Comparison of ENCODE assay signal across 23 cellular contexts in the genomic region with DNA sequence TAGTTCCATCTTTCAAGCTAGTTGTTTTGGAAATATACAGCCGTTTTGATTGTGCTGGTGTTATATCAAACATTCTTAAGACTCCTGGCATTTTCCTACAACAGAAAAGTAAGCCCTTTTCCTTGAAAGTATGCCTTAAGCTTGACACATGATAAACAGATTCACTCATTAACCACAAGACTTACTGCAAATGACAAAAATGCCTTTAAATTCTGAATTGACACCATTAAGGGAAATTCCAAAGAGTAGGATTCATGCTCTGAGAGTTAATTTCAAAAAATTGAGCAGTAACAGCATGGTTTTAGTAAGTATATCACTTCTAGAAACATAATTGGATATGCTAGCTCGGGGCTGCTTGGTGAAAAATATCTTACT. TPM values are rescaled to one million over a fixed set of nuclear protein-coding genes. Genes with fewer than 3 reads are reported as not detected.
A peak's percentile ranks its signal among the peaks of the same experiment; 100 is the strongest.
DNase-seq lines count a peak whose midpoint lies in the region; ATAC-seq and TF ChIP-seq lines count a peak whose summit lies in the region.
"Had no signal": no experiment of that assay in that cellular context is flagged by ENCODE, and none has a peak within 500 bp of the region (broad histone marks: within the 10 kb centered on the region; RNA-seq: fewer than 3 reads in every experiment).

No MANE protein-coding gene starts in this region.

- peaks cover 4% of the 10 kb centered on the region for H3K36me3 Mint-ChIP-seq in natural killer cell treated with Interleukin-12 subunit alpha and Interleukin-12 subunit beta and Interleukin-15 and Interleukin-18, amount 100 ng/mL, for 72 hours
- no peaks in the 10 kb centered on the region for H3K36me3 Mint-ChIP-seq in natural killer cell
- peaks cover 4% of the 10 kb centered on the region for H3K36me3 Mint-ChIP-seq in chondrocyte (ENCODE audit: low read depth)
- peaks cover 66% of the 10 kb centered on the region for H3K36me3 Mint-ChIP-seq in stimulated activated effector memory CD8-positive, alpha-beta T cell treated with anti-CD3 and anti-CD28 coated beads, Interleukin-12 subunit alpha, Interleukin-12 subunit beta, amount 100 ng/mL, for 72 hours
- peaks cover 5% of the 10 kb centered on the region for H3K36me3 Mint-ChIP-seq in T-cell
- peaks cover 15% of the 10 kb centered on the region for H3K36me3 Mint-ChIP-seq in activated T-helper 1 cell treated with anti-CD3 and anti-CD28 coated beads, Interleukin-12 subunit alpha, Interleukin-12 subunit beta, Interleukin-2, Interleukin-4 antibody, amounts not matched to agents 30 ng/mL and 10 ng/mL and 1 ng/mL, durations not matched to agents 14 hours and 24 hours and 36 hours (ENCODE audit: low read depth)

- no peaks in the 10 kb centered on the region for H3K9me3 Mint-ChIP-seq in natural killer cell treated with Interleukin-12 subunit alpha and Interleukin-12 subunit beta and Interleukin-15 and Interleukin-18, amount 100 ng/mL, for 72 hours
- H3K9me3 Mint-ChIP-seq in natural killer cell (no peaks in the 10 kb centered on the region), chondrocyte (ENCODE audit: low read depth) (no peaks in the 10 kb centered on the region), T-cell (no peaks in the 10 kb centered on the region)
- no peaks in the 10 kb centered on the region for H3K9me3 Mint-ChIP-seq in stimulated activated effector memory CD8-positive, alpha-beta T cell treated with anti-CD3 and anti-CD28 coated beads, Interleukin-12 subunit alpha, Interleukin-12 subunit beta, amount 100 ng/mL, for 72 hours
- no peaks in the 10 kb centered on the region for H3K9me3 Mint-ChIP-seq in activated T-helper 1 cell treated with anti-CD3 and anti-CD28 coated beads, Interleukin-12 subunit alpha, Interleukin-12 subunit beta, Interleukin-2, Interleukin-4 antibody, amounts not matched to agents 30 ng/mL and 10 ng/mL and 1 ng/mL, durations not matched to agents 14 hours and 24 hours and 36 hours
- H3K9me3 Mint-ChIP-seq: CD8-positive, alpha-beta T cell; naive thymus-derived CD4-positive, alpha-beta T cell; stimulated activated naive CD8-positive, alpha-beta T cell treated with anti-CD3 and anti-CD28 coated beads, Interleukin-15, Interleukin-2, amounts not matched to agents 100 ng/mL and 50 ng/mL, for 24 hours had no signal

- no peaks in the 10 kb centered on the region for H3K27me3 Mint-ChIP-seq in natural killer cell treated with Interleukin-12 subunit alpha and Interleukin-12 subunit beta and Interleukin-15 and Interleukin-18, amount 100 ng/mL, for 72 hours
- H3K27me3 Mint-ChIP-seq in natural killer cell (ENCODE audit: low read depth in 2 of 2) = no peaks in the 10 kb centered on the region
- no peaks in the 10 kb centered on the region for H3K27me3 Mint-ChIP-seq in chondrocyte (ENCODE audit: low read depth)
- no peaks in the 10 kb centered on the region for H3K27me3 Mint-ChIP-seq in T-cell
- H3K27me3 Mint-ChIP-seq in activated T-helper 1 cell treated with anti-CD3 and anti-CD28 coated beads, Interleukin-12 subunit alpha, Interleukin-12 subunit beta, Interleukin-2, Interleukin-4 antibody, amounts not matched to agents 30 ng/mL and 10 ng/mL and 1 ng/mL, durations not matched to agents 14 hours and 24 hours and 36 hours (ENCODE audit: insufficient read depth) = no peaks in the 10 kb centered on the region
- H3K27me3 Mint-ChIP-seq: naive thymus-derived CD4-positive, alpha-beta T cell; stimulated activated naive CD8-positive, alpha-beta T cell treated with anti-CD3 and anti-CD28 coated beads, Interleukin-15, Interleukin-2, amounts not matched to agents 100 ng/mL and 50 ng/mL, for 24 hours had no signal

- no peak for DNase-seq in natural killer cell treated with Interleukin-12 subunit alpha and Interleukin-12 subunit beta and Interleukin-15 and Interleukin-18, amount 100 ng/mL, for 72 hours (ENCODE audit: low spot score)
- DNase-seq in natural killer cell (no peak), M059J (ENCODE audit: low read depth) (peak; percentile 42), chondrocyte (ENCODE audit: low spot score) (no peak), T-cell (no peak)
- DNase-seq in stimulated activated effector memory CD8-positive, alpha-beta T cell treated with anti-CD3 and anti-CD28 coated beads, Interleukin-12 subunit alpha, Interleukin-12 subunit beta, amount 100 ng/mL, for 72 hours (ENCODE audit: low spot score in 2 of 2) = no peak
- DNase-seq in activated T-helper 1 cell treated with anti-CD3 and anti-CD28 coated beads, Interleukin-12 subunit alpha, Interleukin-12 subunit beta, Interleukin-2, Interleukin-4 antibody, amounts not matched to agents 30 ng/mL and 10 ng/mL and 1 ng/mL, durations not matched to agents 14 hours and 24 hours and 36 hours (ENCODE audit: low spot score) = no peak
- DNase-seq: activated CD4-positive, alpha-beta T cell treated with anti-CD3 and anti-CD28 coated beads for 4 hours; activated naive CD4-positive, alpha-beta T cell treated with anti-CD3 and anti-CD28 coated beads, Interleukin-2, amount 50 U/mL, for 16 hours; aorta; CD8-positive, alpha-beta T cell; cerebellar nuclear complex; effector memory CD4-positive, alpha-beta T cell; left cardiac atrium; NCI-H1105; NCI-H2107; posterior cingulate gyrus; RPMI8226; tibial artery had no signal

- H3K27ac Mint-ChIP-seq in natural killer cell treated with Interleukin-12 subunit alpha and Interleukin-12 subunit beta and Interleukin-15 and Interleukin-18, amount 100 ng/mL, for 72 hours = peak overlapping the region; percentile 13 to 23
- H3K27ac Mint-ChIP-seq in natural killer cell (no peak overlapping the region), chondrocyte (ENCODE audit: unreplicated experiment) (no peak overlapping the region), T-cell (no peak overlapping the region)
- H3K27ac Mint-ChIP-seq in stimulated activated effector memory CD8-positive, alpha-beta T cell treated with anti-CD3 and anti-CD28 coated beads, Interleukin-12 subunit alpha, Interleukin-12 subunit beta, amount 100 ng/mL, for 72 hours = peak overlapping the region; percentile 72
- no peak overlapping the region for H3K27ac Mint-ChIP-seq in activated T-helper 1 cell treated with anti-CD3 and anti-CD28 coated beads, Interleukin-12 subunit alpha, Interleukin-12 subunit beta, Interleukin-2, Interleukin-4 antibody, amounts not matched to agents 30 ng/mL and 10 ng/mL and 1 ng/mL, durations not matched to agents 14 hours and 24 hours and 36 hours
- H3K27ac Mint-ChIP-seq: CD8-positive, alpha-beta T cell; stimulated activated naive CD8-positive, alpha-beta T cell treated with anti-CD3 and anti-CD28 coated beads, Interleukin-15, Interleukin-2, amounts not matched to agents 100 ng/mL and 50 ng/mL, for 24 hours had no signal

- ATAC-seq in natural killer cell treated with Interleukin-12 subunit alpha and Interleukin-12 subunit beta and Interleukin-15 and Interleukin-18, amount 100 ng/mL, for 72 hours = no peak
- ATAC-seq in natural killer cell (no peak), T-cell (replicated peaks in 1 of 4) (no peak), HG02571 (IDR thresholded peaks at IDR 0.05; ENCODE audit: unreplicated experiment) (no peak)
- ATAC-seq in stimulated activated effector memory CD8-positive, alpha-beta T cell treated with anti-CD3 and anti-CD28 coated beads, Interleukin-12 subunit alpha, Interleukin-12 subunit beta, amount 100 ng/mL, for 72 hours = no peak
- ATAC-seq: left cardiac atrium; naive thymus-derived CD4-positive, alpha-beta T cell had no signal

- H3K4me1 Mint-ChIP-seq in natural killer cell treated with Interleukin-12 subunit alpha and Interleukin-12 subunit beta and Interleukin-15 and Interleukin-18, amount 100 ng/mL, for 72 hours (ENCODE audit: low read depth in 2 of 2) = no peaks in the 10 kb centered on the region
- H3K4me1 Mint-ChIP-seq in natural killer cell (no peaks in the 10 kb centered on the region), chondrocyte (ENCODE audit: low read depth) (peaks cover 4% of the 10 kb centered on the region), T-cell (peaks cover 0 to 2% (median 0%) of the 10 kb centered on the region in 3 donors)
- H3K4me1 Mint-ChIP-seq in stimulated activated effector memory CD8-positive, alpha-beta T cell treated with anti-CD3 and anti-CD28 coated beads, Interleukin-12 subunit alpha, Interleukin-12 subunit beta, amount 100 ng/mL, for 72 hours = peaks cover 12% of the 10 kb centered on the region
- H3K4me1 Mint-ChIP-seq in activated T-helper 1 cell treated with anti-CD3 and anti-CD28 coated beads, Interleukin-12 subunit alpha, Interleukin-12 subunit beta, Interleukin-2, Interleukin-4 antibody, amounts not matched to agents 30 ng/mL and 10 ng/mL and 1 ng/mL, durations not matched to agents 14 hours and 24 hours and 36 hours (ENCODE audit: low read depth) = peaks cover 23% of the 10 kb centered on the region

- TF ChIP-seq CTCF in natural killer cell (IDR thresholded peaks at IDR 0.05) (no peak), chondrocyte (IDR thresholded peaks at IDR 0.05) (peak; percentile 45)

- POLR2A ChIA-PET in T-cell (lab: Charles Lee) = interaction anchor here in 1 of 2 donors (0.6 kb wide), 1 partner anchor 982 kb away, joined by 3 read pairs; no protein-coding TSS in a partner anchor

- H3K4me3 Mint-ChIP-seq in natural killer cell treated with Interleukin-12 subunit alpha and Interleukin-12 subunit beta and Interleukin-15 and Interleukin-18, amount 100 ng/mL, for 72 hours = no peak overlapping the region
- H3K4me3 Mint-ChIP-seq in natural killer cell (no peak overlapping the region), chondrocyte (ENCODE audit: unreplicated experiment) (no peak overlapping the region), T-cell (no peak overlapping the region)
- no peak overlapping the region for H3K4me3 Mint-ChIP-seq in stimulated activated effector memory CD8-positive, alpha-beta T cell treated with anti-CD3 and anti-CD28 coated beads, Interleukin-12 subunit alpha, Interleukin-12 subunit beta, amount 100 ng/mL, for 72 hours
- no peak overlapping the region for H3K4me3 Mint-ChIP-seq in activated T-helper 1 cell treated with anti-CD3 and anti-CD28 coated beads, Interleukin-12 subunit alpha, Interleukin-12 subunit beta, Interleukin-2, Interleukin-4 antibody, amounts not matched to agents 30 ng/mL and 10 ng/mL and 1 ng/mL, durations not matched to agents 14 hours and 24 hours and 36 hours
- H3K4me3 Mint-ChIP-seq: CD8-positive, alpha-beta T cell; naive thymus-derived CD4-positive, alpha-beta T cell; stimulated activated naive CD8-positive, alpha-beta T cell treated with anti-CD3 and anti-CD28 coated beads, Interleukin-15, Interleukin-2, amounts not matched to agents 100 ng/mL and 50 ng/mL, for 24 hours had no signal

- CTCF ChIA-PET in T-cell (lab: Charles Lee) = interaction anchor here (0.6 to 3.5 kb wide), 7 partner anchors 14 to 688 kb away, joined by 3 to 12 read pairs (median 5); no protein-coding TSS in a partner anchor

- intact Hi-C loops in natural killer cell (cut with micrococcal nuclease) = loop anchor here (2.0 to 10.0 kb wide), 2 partner anchors 86 to 124 kb away; no protein-coding TSS in a partner anchor
- intact Hi-C loops in activated T-helper 1 cell treated with anti-CD3 and anti-CD28 coated beads, Interleukin-12 subunit alpha, Interleukin-12 subunit beta, Interleukin-2, Interleukin-4 antibody, amounts not matched to agents 30 ng/mL and 10 ng/mL and 1 ng/mL, durations not matched to agents 14 hours and 24 hours and 36 hours (cut with micrococcal nuclease) = loop anchor here (1.0 to 5.0 kb wide), 5 partner anchors 46 to 149 kb away; partner anchors contain the start of gene CBFB

RNA-seq across cellular contexts. Expression of gene PHAF1, which starts 8.5 kb away (rescaled TPM):
- 10 to 100 TPM; 14.3 to 26.7 TPM for total RNA-seq in natural killer cell treated with Interleukin-12 subunit alpha and Interleukin-12 subunit beta and Interleukin-15 and Interleukin-18, amount 100 ng/mL, for 72 hours
- 10 to 100 TPM; 17.0 to 22.4 (median 22.0) TPM for total RNA-seq in natural killer cell
- 16.0 and 18.7 TPM in 2 replicates for total RNA-seq in M059J (2014; rRNA removed; shearing (Covaris generic))
- 14.0 to 18.2 TPM (median 14.9 TPM) in 3 replicates for total RNA-seq in chondrocyte
- total RNA-seq in T-cell = 10 to 100 TPM; 19.4 to 23.0 (median 20.1) TPM
- 20.5 and 20.6 TPM in 2 replicates for total RNA-seq in activated T-helper 1 cell treated with anti-CD3 and anti-CD28 coated beads, Interleukin-12 subunit alpha, Interleukin-12 subunit beta, Interleukin-2, Interleukin-4 antibody, amounts not matched to agents 30 ng/mL and 10 ng/mL and 1 ng/mL, durations not matched to agents 14 hours and 24 hours and 36 hours

RNA-seq across cellular contexts. Expression of gene B3GNT9, which starts 49.5 kb away (rescaled TPM):
- total RNA-seq in natural killer cell treated with Interleukin-12 subunit alpha and Interleukin-12 subunit beta and Interleukin-15 and Interleukin-18, amount 100 ng/mL, for 72 hours = 1 to 10 TPM; 3.3 to 3.8 TPM
- total RNA-seq in natural killer cell (1 to 10 TPM in 2 of 3 donors, under 1 TPM in 1; 0.80 to 1.3 (median 1.0) TPM), chondrocyte (39.9 to 64.4 TPM (median 41.4 TPM) in 3 replicates), T-cell (1 to 10 TPM; 3.0 to 9.5 (median 4.9) TPM)
- total RNA-seq in M059J (2014; rRNA removed; shearing (Covaris generic)) = 43.9 and 82.1 TPM in 2 replicates
- 6.2 TPM in 2 replicates for total RNA-seq in activated T-helper 1 cell treated with anti-CD3 and anti-CD28 coated beads, Interleukin-12 subunit alpha, Interleukin-12 subunit beta, Interleukin-2, Interleukin-4 antibody, amounts not matched to agents 30 ng/mL and 10 ng/mL and 1 ng/mL, durations not matched to agents 14 hours and 24 hours and 36 hours

RNA-seq across cellular contexts. Expression of gene TRADD, which starts 58.4 kb away (rescaled TPM):
- total RNA-seq in natural killer cell treated with Interleukin-12 subunit alpha and Interleukin-12 subunit beta and Interleukin-15 and Interleukin-18, amount 100 ng/mL, for 72 hours = 10 to 100 TPM; 38.5 to 51.2 TPM
- 10 to 100 TPM; 15.2 to 27.5 (median 26.8) TPM for total RNA-seq in natural killer cell
- 33.3 and 44.0 TPM in 2 replicates for total RNA-seq in M059J (2014; rRNA removed; shearing (Covaris generic))
- total RNA-seq in chondrocyte = 16.6 to 20.0 TPM (median 19.1 TPM) in 3 replicates
- 100 to 1,000 TPM in 3 of 5 donors, 10 to 100 TPM in 2; 58.3 to 179 (median 123) TPM for total RNA-seq in T-cell
- total RNA-seq in activated T-helper 1 cell treated with anti-CD3 and anti-CD28 coated beads, Interleukin-12 subunit alpha, Interleukin-12 subunit beta, Interleukin-2, Interleukin-4 antibody, amounts not matched to agents 30 ng/mL and 10 ng/mL and 1 ng/mL, durations not matched to agents 14 hours and 24 hours and 36 hours = 29.0 TPM in 2 replicates

RNA-seq across cellular contexts. Expression of gene FBXL8, which starts 58.5 kb away (rescaled TPM):
- total RNA-seq in natural killer cell treated with Interleukin-12 subunit alpha and Interleukin-12 subunit beta and Interleukin-15 and Interleukin-18, amount 100 ng/mL, for 72 hours = 10 to 100 TPM; 15.3 to 16.8 TPM
- total RNA-seq in natural killer cell = 1 to 10 TPM; 5.2 to 8.3 (median 6.3) TPM
- total RNA-seq in M059J (2014; rRNA removed; shearing (Covaris generic)) = 6.2 and 8.6 TPM in 2 replicates
- 14.6 to 17.5 TPM (median 16.0 TPM) in 3 replicates for total RNA-seq in chondrocyte
- total RNA-seq in T-cell = 10 to 100 TPM; 18.5 to 69.7 (median 43.7) TPM
- total RNA-seq in activated T-helper 1 cell treated with anti-CD3 and anti-CD28 coated beads, Interleukin-12 subunit alpha, Interleukin-12 subunit beta, Interleukin-2, Interleukin-4 antibody, amounts not matched to agents 30 ng/mL and 10 ng/mL and 1 ng/mL, durations not matched to agents 14 hours and 24 hours and 36 hours = 19.3 and 22.4 TPM in 2 replicates
- total RNA-seq: H1 had no signal

Comparison
In these comparisons a context has a peak if more than half of its experiments do, and no peak if none do; other contexts are left out.
1. H3K27ac Mint-ChIP-seq: peak in natural killer cell treated with Interleukin-12 subunit alpha and Interleukin-12 subunit beta and Interleukin-15 and Interleukin-18, amount 100 ng/mL, for 72 hours (2 of 2) and stimulated activated effector memory CD8-positive, alpha-beta T cell treated with anti-CD3 and anti-CD28 coated beads, Interleukin-12 subunit alpha, Interleukin-12 subunit beta, amount 100 ng/mL, for 72 hours (single experiment); none in natural killer cell (0 of 2), chondrocyte (single experiment), T-cell (0 of 2) and activated T-helper 1 cell treated with anti-CD3 and anti-CD28 coated beads, Interleukin-12 subunit alpha, Interleukin-12 subunit beta, Interleukin-2, Interleukin-4 antibody, amounts not matched to agents 30 ng/mL and 10 ng/mL and 1 ng/mL, durations not matched to agents 14 hours and 24 hours and 36 hours (single experiment).